Comparison of ENCODE assay signal across 1 cellular context in the genomic region with DNA sequence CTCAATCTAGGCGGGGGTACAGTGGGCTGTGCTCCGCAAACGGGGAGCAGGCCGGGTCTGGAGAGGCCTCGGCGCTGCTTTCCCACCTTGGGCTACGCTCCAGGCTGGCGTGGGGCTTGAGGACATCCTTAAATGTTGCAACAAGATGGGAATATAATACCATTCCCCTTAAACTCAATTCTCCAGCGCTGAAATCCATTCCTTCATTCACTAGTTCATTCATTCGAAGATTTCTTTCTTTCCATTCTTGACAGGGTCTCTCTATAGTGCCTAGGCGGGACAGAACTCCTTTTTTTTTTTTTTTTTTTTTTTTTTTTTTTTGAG.
TF ChIP-seq lines count a peak whose summit lies in the region.

No MANE protein-coding gene starts in this region.

TF ChIP-seq in SK-N-SH treated with all-trans-retinoic acid at 6 μM for 48 hours, 23 proteins besides CTCF, POLR2A, EP300 and RAD21 (continued from another document):
- TF ChIP-seq, protein P1, sequence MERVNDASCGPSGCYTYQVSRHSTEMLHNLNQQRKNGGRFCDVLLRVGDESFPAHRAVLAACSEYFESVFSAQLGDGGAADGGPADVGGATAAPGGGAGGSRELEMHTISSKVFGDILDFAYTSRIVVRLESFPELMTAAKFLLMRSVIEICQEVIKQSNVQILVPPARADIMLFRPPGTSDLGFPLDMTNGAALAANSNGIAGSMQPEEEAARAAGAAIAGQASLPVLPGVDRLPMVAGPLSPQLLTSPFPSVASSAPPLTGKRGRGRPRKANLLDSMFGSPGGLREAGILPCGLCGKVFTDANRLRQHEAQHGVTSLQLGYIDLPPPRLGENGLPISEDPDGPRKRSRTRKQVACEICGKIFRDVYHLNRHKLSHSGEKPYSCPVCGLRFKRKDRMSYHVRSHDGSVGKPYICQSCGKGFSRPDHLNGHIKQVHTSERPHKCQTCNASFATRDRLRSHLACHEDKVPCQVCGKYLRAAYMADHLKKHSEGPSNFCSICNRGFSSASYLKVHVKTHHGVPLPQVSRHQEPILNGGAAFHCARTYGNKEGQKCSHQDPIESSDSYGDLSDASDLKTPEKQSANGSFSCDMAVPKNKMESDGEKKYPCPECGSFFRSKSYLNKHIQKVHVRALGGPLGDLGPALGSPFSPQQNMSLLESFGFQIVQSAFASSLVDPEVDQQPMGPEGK (CRISPR knock-in tag; IDR thresholded peaks at IDR 0.05; ENCODE audit: borderline replicate concordance) = no peak
